Comparison of ENCODE assay signal across 17 cellular contexts in genomic region chr21:42383331-42383730, GRCh38. TPM values are rescaled to one million over a fixed set of nuclear protein-coding genes. Genes with fewer than 3 reads are reported as not detected.
DNase-seq lines count a peak whose midpoint lies in the region; ATAC-seq and TF ChIP-seq lines count a peak whose summit lies in the region.
"Had no signal": no experiment of that assay in that cellular context is flagged by ENCODE, and none has a peak within 500 bp of the region (broad histone marks: within the 10 kb centered on the region; RNA-seq: fewer than 3 reads in every experiment).

No MANE protein-coding gene starts in this region.

- no peaks in the 10 kb centered on the region for H3K36me3 Mint-ChIP-seq in central memory CD8-positive, alpha-beta T cell (ENCODE audit: insufficient read depth)
- peaks cover 0 to 3% (median 3%) of the 10 kb centered on the region in 3 donors for H3K36me3 Mint-ChIP-seq in immature natural killer cell

- DNase-seq in DND-41 = no peak
- no peak for DNase-seq in central memory CD8-positive, alpha-beta T cell (ENCODE audit: low spot score in 2 of 2)
- peak in 2 of 3 donors; percentile 37 to 44 for DNase-seq in mucosa of descending colon
- DNase-seq in spleen = peak; percentile 44
- no peak for DNase-seq in effector CD4-positive, alpha-beta T cell
- no peak for DNase-seq in OCI-M1 (lab: John Stamatoyannopoulos, UW)
- no peak for DNase-seq in immature natural killer cell
- DNase-seq: ACHN; CD8-positive, alpha-beta T cell; COR-L47; DMS79 treated with DMSO at 0.1 percent for 48 hours; GDM1; GM23248 had no signal

- 79 to 92% (median 86%) methylated on average over 6 of the region's 6 CpGs for WGBS in spleen, 5 donors

- H3K4me3 ChIP-seq in DND-41 (ENCODE audit: low read depth in 1 of 2, low read length in 2 of 2) (no peak overlapping the region), mucosa of descending colon (no peak overlapping the region), spleen (no peak overlapping the region)
- H3K4me3 ChIP-seq: GM23248 had no signal

- no peak overlapping the region for H3K4me2 ChIP-seq in DND-41 (ENCODE audit: insufficient read depth, low read length)

- peaks cover 13% of the 10 kb centered on the region for H3K9me3 ChIP-seq in DND-41 (ENCODE audit: insufficient read depth, low read length, severe bottlenecking)
- no peaks in the 10 kb centered on the region for H3K9me3 ChIP-seq in mucosa of descending colon
- H3K9me3 ChIP-seq in spleen = peaks cover 3 to 22% (median 16%) of the 10 kb centered on the region in 8 donors

- intact Hi-C loops in mucosa of descending colon (cut with DNase I, micrococcal nuclease) = no loop called here
- intact Hi-C loops in spleen (cut with DNase I; ENCODE audit: low total_unique reads) = loop anchor here (10.0 kb wide), 1 partner anchor 61 kb away; no protein-coding TSS in a partner anchor

- no peaks in the 10 kb centered on the region for H4K20me1 ChIP-seq in DND-41 (ENCODE audit: insufficient read depth, low read length)

- no peak overlapping the region for H3K9ac ChIP-seq in DND-41 (ENCODE audit: low read depth, low read length)
- H3K9ac ChIP-seq: GM23248 had no signal

- no peaks in the 10 kb centered on the region for H3K27me3 Mint-ChIP-seq in central memory CD8-positive, alpha-beta T cell
- peaks cover 6 to 18% (median 16%) of the 10 kb centered on the region in 3 donors for H3K27me3 Mint-ChIP-seq in immature natural killer cell (ENCODE audit: low read depth in 3 of 3)

- H3K9me3 Mint-ChIP-seq in central memory CD8-positive, alpha-beta T cell = peaks cover 12% of the 10 kb centered on the region
- peaks cover 8 to 18% (median 10%) of the 10 kb centered on the region in 6 donors for H3K9me3 Mint-ChIP-seq in immature natural killer cell

- no peak overlapping the region for H2AFZ ChIP-seq in DND-41 (ENCODE audit: low read depth, low read length)
- H2AFZ ChIP-seq: GM23248 had no signal

- no peak for TF ChIP-seq POLR2A in spleen (IDR thresholded peaks at IDR 0.05)

- H3K4me1 ChIP-seq in DND-41 (ENCODE audit: insufficient read depth, low read length) (peaks cover 11% of the 10 kb centered on the region), mucosa of descending colon (ENCODE audit: low read depth) (peaks cover 14% of the 10 kb centered on the region), spleen (peaks cover 0 to 46% (median 0%) of the 10 kb centered on the region in 6 donors)

- H3K27ac ChIP-seq in DND-41 (ENCODE audit: low read length) (peak overlapping the region; percentile 16; the same call in 1 of the 2 replicates), spleen (no peak overlapping the region)
- H3K27ac ChIP-seq: C4-2B, GM23248, HL-60 had no signal

- no peak overlapping the region for H3K4me3 Mint-ChIP-seq in central memory CD8-positive, alpha-beta T cell
- H3K4me3 Mint-ChIP-seq in immature natural killer cell = no peak overlapping the region
- H3K4me3 Mint-ChIP-seq: CD8-positive, alpha-beta T cell had no signal

- H3K27ac Mint-ChIP-seq in central memory CD8-positive, alpha-beta T cell (ENCODE audit: low read depth) = peak overlapping the region; percentile 46
- no peak overlapping the region for H3K27ac Mint-ChIP-seq in immature natural killer cell
- H3K27ac Mint-ChIP-seq: CD8-positive, alpha-beta T cell had no signal

- ATAC-seq in DND-41 (ENCODE audit: insufficient read depth, low read depth) (no peak), mucosa of descending colon (no peak)
- no peak for ATAC-seq in central memory CD8-positive, alpha-beta T cell (replicated peaks; ENCODE audit: extremely low read depth, poor library complexity, severe bottlenecking)
- ATAC-seq: CD8-positive, alpha-beta T cell; HCT116 had no signal

- H3K79me2 ChIP-seq in DND-41 (ENCODE audit: insufficient read depth, low read length) = no peaks in the 10 kb centered on the region

- no peak for TF ChIP-seq CTCF in DND-41 (IDR thresholded peaks at IDR 0.05; ENCODE audit: borderline replicate concordance, extremely low read depth, low read length, poor library complexity, severe bottlenecking)
- no peak for TF ChIP-seq CTCF in mucosa of descending colon (IDR thresholded peaks at IDR 0.05)
- TF ChIP-seq CTCF in spleen (IDR thresholded peaks at IDR 0.05 in 8 of 11, conservative IDR thresholded peaks at IDR 0.05 in 3 of 11) = no peak

- peaks cover 6% of the 10 kb centered on the region for H3K4me1 Mint-ChIP-seq in central memory CD8-positive, alpha-beta T cell
- H3K4me1 Mint-ChIP-seq in immature natural killer cell = peaks cover 0 to 2% of the 10 kb centered on the region in 2 donors

- no peaks in the 10 kb centered on the region for H3K27me3 ChIP-seq in DND-41 (ENCODE audit: insufficient read depth, low read length, poor library complexity)
- H3K27me3 ChIP-seq in spleen (replicated peaks in 1 of 7) = no peaks in the 10 kb centered on the region

- H3K36me3 ChIP-seq in DND-41 (ENCODE audit: insufficient read depth, low read length) = peaks cover 8% of the 10 kb centered on the region
- no peaks in the 10 kb centered on the region for H3K36me3 ChIP-seq in mucosa of descending colon (ENCODE audit: low read depth)
- H3K36me3 ChIP-seq in spleen = no peaks in the 10 kb centered on the region

RNA-seq across cellular contexts. Expression of gene TMPRSS3, which starts 12.5 kb away (rescaled TPM):
- total RNA-seq in mucosa of descending colon (under 1 TPM; 0.35 to 0.72 (median 0.69) TPM), spleen (1 to 10 TPM in 2 of 7 donors, under 1 TPM in 4, not detected in 1; 0.51 to 6.0 (median 0.78) TPM)
- polyA plus RNA-seq in spleen (under 1 TPM; 0.22 to 0.32 (median 0.24) TPM), immature natural killer cell (under 1 TPM in 1 of 3 donors, not detected in 2; 0.30 TPM)
- total RNA-seq: GM23248 had no signal
- polyA plus RNA-seq: GM23248 had no signal

RNA-seq across cellular contexts. Expression of gene TFF1, which starts 17.0 kb away (rescaled TPM):
- total RNA-seq in mucosa of descending colon = 100 to 1,000 TPM in 1 of 3 donors, 10 to 100 TPM in 1, 1 to 10 TPM in 1; 6.0 to 206 (median 60.1) TPM
- total RNA-seq in spleen = not detected
- not detected for polyA plus RNA-seq in spleen
- not detected for polyA plus RNA-seq in immature natural killer cell
- total RNA-seq: A172; CD8-positive, alpha-beta T cell; GM23248 had no signal
- polyA plus RNA-seq: GM23248 had no signal

RNA-seq across cellular contexts. Expression of gene UBASH3A, which starts 20.4 kb away (rescaled TPM):
- 1 to 10 TPM in 2 of 3 donors, under 1 TPM in 1; 0.60 to 2.5 (median 1.8) TPM for total RNA-seq in mucosa of descending colon
- 10 to 100 TPM in 5 of 7 donors, 1 to 10 TPM in 2; 7.2 to 16.3 (median 11.4) TPM for total RNA-seq in spleen
- polyA plus RNA-seq in spleen = 1 to 10 TPM; 2.6 to 4.2 (median 3.3) TPM
- under 1 TPM in 2 of 3 donors, not detected in 1; 0.38 to 0.58 TPM for polyA plus RNA-seq in immature natural killer cell
- total RNA-seq: A172, GM23248 had no signal
- polyA plus RNA-seq: GM23248 had no signal

RNA-seq across cellular contexts. Expression of gene TFF2, which starts 32.5 kb away (rescaled TPM):
- 1 to 10 TPM in 2 of 3 donors, not detected in 1; 1.1 to 1.7 TPM for total RNA-seq in mucosa of descending colon
- total RNA-seq in spleen = not detected
- under 1 TPM in 1 of 3 donors, not detected in 2; 0.14 TPM for polyA plus RNA-seq in spleen
- not detected for polyA plus RNA-seq in immature natural killer cell
- total RNA-seq: A172; CD8-positive, alpha-beta T cell; GM23248 had no signal
- polyA plus RNA-seq: GM23248 had no signal

Comparison
In these comparisons a context has a peak if more than half of its experiments do, and no peak if none do; other contexts are left out.
1. DNase-seq: peak in mucosa of descending colon (2 of 3) and spleen (single experiment); none in DND-41 (single experiment), central memory CD8-positive, alpha-beta T cell (0 of 2), effector CD4-positive, alpha-beta T cell (single experiment), OCI-M1 (single experiment) and immature natural killer cell (0 of 3).
2. RNA of gene TFF1, which starts 17.0 kb away (total RNA-seq): 6.0 to 206 TPM in mucosa of descending colon; not detected in spleen; every median in the first group is over 4 times any median in the second.